In the genomic region with DNA sequence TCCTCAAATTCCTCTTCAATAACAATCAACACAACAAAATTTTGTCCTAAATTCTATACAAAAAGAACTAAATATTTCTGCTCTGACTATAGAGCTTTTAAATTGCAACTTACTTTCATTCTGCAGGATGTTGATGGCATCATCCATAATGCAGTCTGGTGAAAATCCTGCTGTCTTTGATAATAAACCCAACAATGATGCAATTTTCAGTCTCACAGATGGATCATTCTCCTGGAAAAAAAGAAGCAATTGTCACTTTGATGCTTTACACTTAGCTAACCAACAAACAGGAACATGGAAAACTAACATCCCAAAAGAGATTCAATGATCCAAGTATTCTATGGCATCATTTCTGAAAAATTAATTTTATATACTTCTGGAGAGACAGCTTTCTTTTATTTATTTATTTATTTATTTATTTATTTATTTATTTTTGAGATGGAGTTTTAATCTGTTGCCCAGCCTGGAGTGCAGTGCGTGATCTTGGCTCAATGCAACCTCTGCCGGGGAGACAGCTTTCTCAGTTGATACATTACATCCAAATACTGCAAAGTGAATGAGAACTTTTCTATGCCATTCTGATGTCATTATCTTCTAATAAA, we compare ENCODE assay signal across 13 cellular contexts. TPM values are rescaled to one million over a fixed set of nuclear protein-coding genes. Genes with fewer than 3 reads are reported as not detected.
DNase-seq lines count a peak whose midpoint lies in the region; TF ChIP-seq lines count a peak whose summit lies in the region.
"Had no signal": no experiment of that assay in that cellular context is flagged by ENCODE, and none has a peak within 500 bp of the region (broad histone marks: within the 10 kb centered on the region; RNA-seq: fewer than 3 reads in every experiment).

No MANE protein-coding gene starts in this region.

- TF ChIP-seq POLR2A in thyroid gland (IDR thresholded peaks at IDR 0.05): no peak

- no peak overlapping the region for H3K9ac ChIP-seq in adipocyte (ENCODE audit: low read length)
- H3K9ac ChIP-seq: BLaER1 treated with 17β-estradiol and CSF1 and Interleukin-3, amounts not matched to agents 10 nM and 100 nM had no signal

- H3K4me3 ChIP-seq in adipocyte (ENCODE audit: low read length) (no peak overlapping the region), fibroblast of villous mesenchyme (ENCODE audit: low read depth, low read length) (no peak overlapping the region), thyroid gland (replicated peaks in 1 of 3) (no peak overlapping the region)
- H3K4me3 ChIP-seq: BLaER1 treated with 17β-estradiol and CSF1 and Interleukin-3, amounts not matched to agents 10 nM and 100 nM had no signal

- H3K9me3 ChIP-seq in adipocyte (ENCODE audit: control insufficient read depth, low read length) (no peaks in the 10 kb centered on the region), thyroid gland (no peaks in the 10 kb centered on the region)

- H3K36me3 ChIP-seq in adipocyte (ENCODE audit: control insufficient read depth, insufficient read depth, low read length, severe bottlenecking) (peaks cover 39% of the 10 kb centered on the region), thyroid gland (peaks cover 6 to 24% of the 10 kb centered on the region in 2 donors)

- H3K4me1 ChIP-seq in adipocyte (ENCODE audit: control insufficient read depth, insufficient read depth, low read length) (no peaks in the 10 kb centered on the region), thyroid gland (no peaks in the 10 kb centered on the region)
- H3K4me1 ChIP-seq: BLaER1 treated with 17β-estradiol and CSF1 and Interleukin-3, amounts not matched to agents 10 nM and 100 nM had no signal

- no peak for TF ChIP-seq CTCF in fibroblast of villous mesenchyme (IDR thresholded peaks at IDR 0.05; ENCODE audit: insufficient read depth, low read depth, low read length)
- no peak for TF ChIP-seq CTCF in thyroid gland (IDR thresholded peaks at IDR 0.05)

- H3K27ac ChIP-seq in thyroid gland: no peak overlapping the region
- H3K27ac ChIP-seq: BLaER1 treated with 17β-estradiol and CSF1 and Interleukin-3, amounts not matched to agents 10 nM and 100 nM had no signal

- WGBS in thyroid gland, 2 donors: 95 to 99% methylated on average over 2 of the region's 2 CpGs

- H3K27me3 ChIP-seq in adipocyte (replicated peaks; ENCODE audit: control insufficient read depth, insufficient read depth, low read length): no peaks in the 10 kb centered on the region
- H3K27me3 ChIP-seq in thyroid gland: no peaks in the 10 kb centered on the region
- H3K27me3 ChIP-seq: BLaER1 treated with 17β-estradiol and CSF1 and Interleukin-3, amounts not matched to agents 10 nM and 100 nM had no signal

- intact Hi-C loops in thyroid gland (cut with DNase I): no loop called here

- DNase-seq in Ammon's horn (ENCODE audit: low spot score) (peak; percentile 22), adipocyte (ENCODE audit: low read depth) (peak; percentile 15), fibroblast of villous mesenchyme (ENCODE audit: low read depth) (peak; percentile 28), superior temporal gyrus (ENCODE audit: extremely low spot score) (peak; percentile 45), thyroid gland (no peak), NCI-H2029 (lab: John Stamatoyannopoulos, UW) (no peak)
- no peak for DNase-seq in activated CD8-positive, alpha-beta memory T cell treated with anti-CD3 and anti-CD28 coated beads, Interleukin-2, amount 50 U/mL, for 48 hours
- DNase-seq: AML-193; CD4-positive, CD25-positive, alpha-beta regulatory T cell; DMS 273 treated with DMSO at 0.1 percent for 48 hours; GOT3; H9 had no signal

RNA-seq across cellular contexts. Expression of a gene that starts 13.0 kb away (rescaled TPM):
- 34.8 and 37.1 TPM in 2 replicates for total RNA-seq in fibroblast of villous mesenchyme
- total RNA-seq in thyroid gland: 10 to 100 TPM; 31.9 to 53.8 (median 43.7) TPM

RNA-seq across cellular contexts. Expression of a gene that starts 41.6 kb away (rescaled TPM):
- 0.97 and 4.3 TPM in 2 replicates for total RNA-seq in fibroblast of villous mesenchyme
- 10 to 100 TPM; 11.6 to 23.7 (median 14.4) TPM for total RNA-seq in thyroid gland
- total RNA-seq: CD4-positive, CD25-positive, alpha-beta regulatory T cell had no signal

Comparison
In these comparisons a context has a peak if more than half of its experiments do, and no peak if none do; other contexts are left out.
1. DNase-seq: peak in Ammon's horn (single experiment), adipocyte (single experiment), fibroblast of villous mesenchyme (single experiment) and superior temporal gyrus (single experiment); none in thyroid gland (0 of 2), NCI-H2029 (single experiment) and activated CD8-positive, alpha-beta memory T cell treated with anti-CD3 and anti-CD28 coated beads, Interleukin-2, amount 50 U/mL, for 48 hours (single experiment).